In the genomic region with DNA sequence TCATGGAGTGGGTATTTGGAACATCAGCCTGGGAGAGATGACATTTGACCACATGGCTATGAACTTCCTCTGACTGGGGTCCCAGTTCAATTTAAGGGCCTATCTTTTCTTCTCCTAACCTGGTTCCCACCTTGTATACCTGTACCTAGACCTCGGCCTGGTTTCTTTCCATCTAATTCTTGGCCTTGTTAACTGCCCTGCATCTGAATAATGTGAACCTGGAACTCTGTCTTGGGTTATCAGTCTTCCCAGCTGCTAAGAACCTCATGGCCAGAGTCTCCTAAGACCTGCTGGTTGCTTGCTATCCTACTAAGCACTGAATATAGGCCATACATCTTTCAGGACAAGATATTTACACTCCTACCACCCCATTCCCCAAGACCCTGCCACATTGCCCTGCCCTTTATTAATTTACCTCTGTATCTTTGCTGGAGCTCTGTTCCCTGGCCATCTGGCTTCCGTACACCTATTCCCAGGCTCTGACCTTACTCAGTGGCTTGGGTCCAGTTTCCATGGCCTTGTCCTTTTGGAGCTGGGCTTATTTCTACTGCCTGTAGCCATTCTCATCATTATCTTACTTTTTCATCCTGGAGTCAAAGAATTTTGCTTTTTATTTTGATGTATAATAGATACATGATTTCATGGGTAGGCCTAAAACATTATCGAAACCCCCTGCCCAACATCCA, we compare ENCODE assay signal across 2 cellular contexts.
TF ChIP-seq lines count a peak whose summit lies in the region.

No MANE protein-coding gene starts in this region.

TF ChIP-seq in GM23338, 12 proteins besides CTCF, POLR2A, EP300 and RAD21 (continued from another document):
- TF ChIP-seq, protein P1, sequence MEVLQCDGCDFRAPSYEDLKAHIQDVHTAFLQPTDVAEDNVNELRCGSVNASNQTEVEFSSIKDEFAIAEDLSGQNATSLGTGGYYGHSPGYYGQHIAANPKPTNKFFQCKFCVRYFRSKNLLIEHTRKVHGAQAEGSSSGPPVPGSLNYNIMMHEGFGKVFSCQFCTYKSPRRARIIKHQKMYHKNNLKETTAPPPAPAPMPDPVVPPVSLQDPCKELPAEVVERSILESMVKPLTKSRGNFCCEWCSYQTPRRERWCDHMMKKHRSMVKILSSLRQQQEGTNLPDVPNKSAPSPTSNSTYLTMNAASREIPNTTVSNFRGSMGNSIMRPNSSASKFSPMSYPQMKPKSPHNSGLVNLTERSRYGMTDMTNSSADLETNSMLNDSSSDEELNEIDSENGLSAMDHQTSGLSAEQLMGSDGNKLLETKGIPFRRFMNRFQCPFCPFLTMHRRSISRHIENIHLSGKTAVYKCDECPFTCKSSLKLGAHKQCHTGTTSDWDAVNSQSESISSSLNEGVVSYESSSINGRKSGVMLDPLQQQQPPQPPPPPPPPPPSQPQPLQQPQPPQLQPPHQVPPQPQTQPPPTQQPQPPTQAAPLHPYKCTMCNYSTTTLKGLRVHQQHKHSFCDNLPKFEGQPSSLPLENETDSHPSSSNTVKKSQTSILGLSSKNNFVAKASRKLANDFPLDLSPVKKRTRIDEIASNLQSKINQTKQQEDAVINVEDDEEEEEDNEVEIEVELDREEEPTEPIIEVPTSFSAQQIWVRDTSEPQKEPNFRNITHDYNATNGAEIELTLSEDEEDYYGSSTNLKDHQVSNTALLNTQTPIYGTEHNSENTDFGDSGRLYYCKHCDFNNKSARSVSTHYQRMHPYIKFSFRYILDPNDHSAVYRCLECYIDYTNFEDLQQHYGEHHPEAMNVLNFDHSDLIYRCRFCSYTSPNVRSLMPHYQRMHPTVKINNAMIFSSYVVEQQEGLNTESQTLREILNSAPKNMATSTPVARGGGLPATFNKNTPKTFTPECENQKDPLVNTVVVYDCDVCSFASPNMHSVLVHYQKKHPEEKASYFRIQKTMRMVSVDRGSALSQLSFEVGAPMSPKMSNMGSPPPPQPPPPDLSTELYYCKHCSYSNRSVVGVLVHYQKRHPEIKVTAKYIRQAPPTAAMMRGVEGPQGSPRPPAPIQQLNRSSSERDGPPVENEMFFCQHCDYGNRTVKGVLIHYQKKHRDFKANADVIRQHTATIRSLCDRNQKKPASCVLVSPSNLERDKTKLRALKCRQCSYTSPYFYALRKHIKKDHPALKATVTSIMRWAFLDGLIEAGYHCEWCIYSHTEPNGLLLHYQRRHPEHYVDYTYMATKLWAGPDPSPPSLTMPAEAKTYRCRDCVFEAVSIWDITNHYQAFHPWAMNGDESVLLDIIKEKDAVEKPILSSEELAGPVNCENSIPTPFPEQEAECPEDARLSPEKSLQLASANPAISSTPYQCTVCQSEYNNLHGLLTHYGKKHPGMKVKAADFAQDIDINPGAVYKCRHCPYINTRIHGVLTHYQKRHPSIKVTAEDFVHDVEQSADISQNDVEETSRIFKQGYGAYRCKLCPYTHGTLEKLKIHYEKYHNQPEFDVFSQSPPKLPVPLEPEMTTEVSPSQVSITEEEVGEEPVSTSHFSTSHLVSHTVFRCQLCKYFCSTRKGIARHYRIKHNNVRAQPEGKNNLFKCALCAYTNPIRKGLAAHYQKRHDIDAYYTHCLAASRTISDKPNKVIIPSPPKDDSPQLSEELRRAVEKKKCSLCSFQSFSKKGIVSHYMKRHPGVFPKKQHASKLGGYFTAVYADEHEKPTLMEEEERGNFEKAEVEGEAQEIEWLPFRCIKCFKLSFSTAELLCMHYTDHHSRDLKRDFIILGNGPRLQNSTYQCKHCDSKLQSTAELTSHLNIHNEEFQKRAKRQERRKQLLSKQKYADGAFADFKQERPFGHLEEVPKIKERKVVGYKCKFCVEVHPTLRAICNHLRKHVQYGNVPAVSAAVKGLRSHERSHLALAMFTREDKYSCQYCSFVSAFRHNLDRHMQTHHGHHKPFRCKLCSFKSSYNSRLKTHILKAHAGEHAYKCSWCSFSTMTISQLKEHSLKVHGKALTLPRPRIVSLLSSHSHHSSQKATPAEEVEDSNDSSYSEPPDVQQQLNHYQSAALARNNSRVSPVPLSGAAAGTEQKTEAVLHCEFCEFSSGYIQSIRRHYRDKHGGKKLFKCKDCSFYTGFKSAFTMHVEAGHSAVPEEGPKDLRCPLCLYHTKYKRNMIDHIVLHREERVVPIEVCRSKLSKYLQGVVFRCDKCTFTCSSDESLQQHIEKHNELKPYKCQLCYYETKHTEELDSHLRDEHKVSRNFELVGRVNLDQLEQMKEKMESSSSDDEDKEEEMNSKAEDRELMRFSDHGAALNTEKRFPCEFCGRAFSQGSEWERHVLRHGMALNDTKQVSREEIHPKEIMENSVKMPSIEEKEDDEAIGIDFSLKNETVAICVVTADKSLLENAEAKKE (CRISPR knock-in tag; IDR thresholded peaks at IDR 0.05): no peak
- no peak for TF ChIP-seq EZH2 (IDR thresholded peaks at IDR 0.05; ENCODE audit: low read depth, unreplicated experiment)

TF ChIP-seq in WTC11, 78 proteins besides CTCF, POLR2A, EP300 and RAD21 (continued from another document):
- TF ChIP-seq, protein P2, sequence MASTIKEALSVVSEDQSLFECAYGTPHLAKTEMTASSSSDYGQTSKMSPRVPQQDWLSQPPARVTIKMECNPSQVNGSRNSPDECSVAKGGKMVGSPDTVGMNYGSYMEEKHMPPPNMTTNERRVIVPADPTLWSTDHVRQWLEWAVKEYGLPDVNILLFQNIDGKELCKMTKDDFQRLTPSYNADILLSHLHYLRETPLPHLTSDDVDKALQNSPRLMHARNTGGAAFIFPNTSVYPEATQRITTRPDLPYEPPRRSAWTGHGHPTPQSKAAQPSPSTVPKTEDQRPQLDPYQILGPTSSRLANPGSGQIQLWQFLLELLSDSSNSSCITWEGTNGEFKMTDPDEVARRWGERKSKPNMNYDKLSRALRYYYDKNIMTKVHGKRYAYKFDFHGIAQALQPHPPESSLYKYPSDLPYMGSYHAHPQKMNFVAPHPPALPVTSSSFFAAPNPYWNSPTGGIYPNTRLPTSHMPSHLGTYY (CRISPR knock-in tag; IDR thresholded peaks at IDR 0.05): no peak
- TF ChIP-seq, protein P3, sequence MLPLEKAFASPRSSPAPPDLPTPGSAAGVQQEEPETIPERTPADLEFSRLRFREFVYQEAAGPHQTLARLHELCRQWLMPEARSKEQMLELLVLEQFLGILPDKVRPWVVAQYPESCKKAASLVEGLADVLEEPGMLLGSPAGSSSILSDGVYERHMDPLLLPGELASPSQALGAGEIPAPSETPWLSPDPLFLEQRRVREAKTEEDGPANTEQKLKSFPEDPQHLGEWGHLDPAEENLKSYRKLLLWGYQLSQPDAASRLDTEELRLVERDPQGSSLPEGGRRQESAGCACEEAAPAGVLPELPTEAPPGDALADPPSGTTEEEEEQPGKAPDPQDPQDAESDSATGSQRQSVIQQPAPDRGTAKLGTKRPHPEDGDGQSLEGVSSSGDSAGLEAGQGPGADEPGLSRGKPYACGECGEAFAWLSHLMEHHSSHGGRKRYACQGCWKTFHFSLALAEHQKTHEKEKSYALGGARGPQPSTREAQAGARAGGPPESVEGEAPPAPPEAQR (CRISPR knock-in tag; IDR thresholded peaks at IDR 0.05): no peak
- TF ChIP-seq NR2C2 (CRISPR knock-in tag; IDR thresholded peaks at IDR 0.05): no peak
- TF ChIP-seq, protein P4, sequence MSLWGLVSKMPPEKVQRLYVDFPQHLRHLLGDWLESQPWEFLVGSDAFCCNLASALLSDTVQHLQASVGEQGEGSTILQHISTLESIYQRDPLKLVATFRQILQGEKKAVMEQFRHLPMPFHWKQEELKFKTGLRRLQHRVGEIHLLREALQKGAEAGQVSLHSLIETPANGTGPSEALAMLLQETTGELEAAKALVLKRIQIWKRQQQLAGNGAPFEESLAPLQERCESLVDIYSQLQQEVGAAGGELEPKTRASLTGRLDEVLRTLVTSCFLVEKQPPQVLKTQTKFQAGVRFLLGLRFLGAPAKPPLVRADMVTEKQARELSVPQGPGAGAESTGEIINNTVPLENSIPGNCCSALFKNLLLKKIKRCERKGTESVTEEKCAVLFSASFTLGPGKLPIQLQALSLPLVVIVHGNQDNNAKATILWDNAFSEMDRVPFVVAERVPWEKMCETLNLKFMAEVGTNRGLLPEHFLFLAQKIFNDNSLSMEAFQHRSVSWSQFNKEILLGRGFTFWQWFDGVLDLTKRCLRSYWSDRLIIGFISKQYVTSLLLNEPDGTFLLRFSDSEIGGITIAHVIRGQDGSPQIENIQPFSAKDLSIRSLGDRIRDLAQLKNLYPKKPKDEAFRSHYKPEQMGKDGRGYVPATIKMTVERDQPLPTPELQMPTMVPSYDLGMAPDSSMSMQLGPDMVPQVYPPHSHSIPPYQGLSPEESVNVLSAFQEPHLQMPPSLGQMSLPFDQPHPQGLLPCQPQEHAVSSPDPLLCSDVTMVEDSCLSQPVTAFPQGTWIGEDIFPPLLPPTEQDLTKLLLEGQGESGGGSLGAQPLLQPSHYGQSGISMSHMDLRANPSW (CRISPR knock-in tag; conservative IDR thresholded peaks at IDR 0.05; ENCODE audit: low read depth): no peak
